In the genomic region with DNA sequence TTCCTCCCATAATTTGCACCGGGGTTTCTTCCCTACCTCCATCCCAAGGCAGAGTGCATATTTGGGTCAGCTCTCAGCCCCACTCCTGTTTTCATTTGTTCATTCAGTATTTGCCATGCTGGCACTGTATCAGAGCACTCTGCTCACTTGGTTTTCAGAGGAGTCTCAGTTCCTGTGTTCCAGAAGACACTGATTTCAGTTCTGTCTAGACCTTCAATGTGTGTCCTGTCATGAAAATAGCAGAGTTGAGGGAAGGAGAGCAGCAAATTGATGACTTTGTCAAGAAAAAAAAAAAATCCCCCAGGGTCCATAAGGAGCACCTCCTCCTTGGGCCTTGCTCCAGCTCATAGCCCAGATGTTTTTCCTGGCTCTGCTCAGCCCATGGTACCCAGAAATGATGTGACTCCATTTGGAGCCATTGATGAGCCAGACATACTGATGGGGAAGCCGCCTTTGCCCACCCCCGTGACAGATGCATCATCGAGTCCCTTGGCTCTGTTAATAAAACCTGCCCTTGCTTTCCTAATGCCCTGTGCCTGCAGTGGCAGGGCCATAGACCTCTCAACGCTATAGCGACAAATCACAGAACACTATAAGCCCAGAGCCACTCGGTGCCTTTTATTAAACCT, we compare ENCODE assay signal across 23 cellular contexts.
"Had no signal": no experiment of that assay in that cellular context is flagged by ENCODE, and none has a peak within 500 bp of the region (broad histone marks: within the 10 kb centered on the region; RNA-seq: fewer than 3 reads in every experiment).

No MANE protein-coding gene starts in this region.

- H3K79me2 ChIP-seq: parathyroid adenoma had no signal

- H3K4me3 ChIP-seq: dorsolateral prefrontal cortex, esophagus muscularis mucosa, lung, right lobe of liver, SJSA1, thoracic aorta, upper lobe of right lung had no signal

- H3K27ac Mint-ChIP-seq: activated CD4-positive, alpha-beta T cell treated with anti-CD3 and anti-CD28 coated beads, Interleukin-2, amount 10 ng/mL, durations not matched to agents 7 days and 5 days; activated CD8-positive, alpha-beta T cell treated with anti-CD3 and anti-CD28 coated beads, Interleukin-2, amount 10 ng/mL, durations not matched to agents 7 days and 5 days; activated naive CD4-positive, alpha-beta T cell treated with anti-CD3 and anti-CD28 coated beads, Interleukin-2, amount 50 U/mL, for 24 hours; activated T-helper 1 cell treated with anti-CD3 and anti-CD28 coated beads, Interleukin-12 subunit alpha, Interleukin-12 subunit beta, Interleukin-2, Interleukin-4 antibody, amounts not matched to agents 30 ng/mL and 10 ng/mL and 1 ng/mL, durations not matched to agents 14 hours and 24 hours and 36 hours; effector memory CD8-positive, alpha-beta T cell; naive thymus-derived CD8-positive, alpha-beta T cell had no signal

- H3K36me3 Mint-ChIP-seq: activated naive CD4-positive, alpha-beta T cell treated with anti-CD3 and anti-CD28 coated beads, Interleukin-2, amount 50 U/mL, for 24 hours; naive thymus-derived CD8-positive, alpha-beta T cell had no signal

- H3K9ac ChIP-seq: parathyroid adenoma had no signal

- DNase-seq: activated CD4-positive, alpha-beta T cell treated with anti-CD3 and anti-CD28 coated beads, Interleukin-2, amount 10 ng/mL, durations not matched to agents 7 days and 5 days; activated CD8-positive, alpha-beta T cell treated with anti-CD3 and anti-CD28 coated beads, Interleukin-2, amount 10 ng/mL, durations not matched to agents 7 days and 5 days; activated gamma-delta T cell treated with Interleukin-2 at 50 U/mL for 16 hours; anterior cingulate cortex; central memory CD4-positive, alpha-beta T cell; dorsolateral prefrontal cortex; effector memory CD8-positive, alpha-beta T cell; left colon; naive thymus-derived CD8-positive, alpha-beta T cell; right lobe of liver; stimulated activated CD4-positive, alpha-beta T cell treated with anti-CD3 and anti-CD28 coated beads, Interleukin-4, amount 100 ng/mL, for 24 hours; stimulated activated naive CD4-positive, alpha-beta T cell treated with Interleukin-2 at 50 U/mL for 16 hours; T-helper 9 cell; upper lobe of right lung had no signal

- H3K27ac ChIP-seq: brain microvascular endothelial cell, esophagus muscularis mucosa, neutrophil, parathyroid adenoma, right lobe of liver, SJSA1, thoracic aorta, upper lobe of right lung had no signal

- H3K4me1 ChIP-seq: esophagus muscularis mucosa, parathyroid adenoma, SJSA1, upper lobe of right lung had no signal

- H3K4me1 Mint-ChIP-seq: activated CD4-positive, alpha-beta T cell treated with anti-CD3 and anti-CD28 coated beads, Interleukin-2, amount 10 ng/mL, durations not matched to agents 7 days and 5 days; activated naive CD4-positive, alpha-beta T cell treated with anti-CD3 and anti-CD28 coated beads, Interleukin-2, amount 50 U/mL, for 24 hours; naive thymus-derived CD8-positive, alpha-beta T cell had no signal

- H3K27me3 ChIP-seq: brain microvascular endothelial cell, dorsolateral prefrontal cortex, esophagus muscularis mucosa, right lobe of liver, SJSA1 had no signal

- H3K36me3 ChIP-seq: brain microvascular endothelial cell, esophagus muscularis mucosa, neutrophil, right lobe of liver, SJSA1, thoracic aorta, upper lobe of right lung had no signal

- H2AFZ ChIP-seq: parathyroid adenoma had no signal

- H3K27me3 Mint-ChIP-seq: activated CD4-positive, alpha-beta T cell treated with anti-CD3 and anti-CD28 coated beads, Interleukin-2, amount 10 ng/mL, durations not matched to agents 7 days and 5 days had no signal

- H3K9me3 Mint-ChIP-seq: activated CD4-positive, alpha-beta T cell treated with anti-CD3 and anti-CD28 coated beads, Interleukin-2, amount 10 ng/mL, durations not matched to agents 7 days and 5 days; activated naive CD4-positive, alpha-beta T cell treated with anti-CD3 and anti-CD28 coated beads, Interleukin-2, amount 50 U/mL, for 24 hours; activated T-helper 1 cell treated with anti-CD3 and anti-CD28 coated beads, Interleukin-12 subunit alpha, Interleukin-12 subunit beta, Interleukin-2, Interleukin-4 antibody, amounts not matched to agents 30 ng/mL and 10 ng/mL and 1 ng/mL, durations not matched to agents 14 hours and 24 hours and 36 hours; effector memory CD8-positive, alpha-beta T cell; naive thymus-derived CD8-positive, alpha-beta T cell had no signal

- H3K9me3 ChIP-seq: esophagus muscularis mucosa, neutrophil, right lobe of liver, SJSA1, thoracic aorta, upper lobe of right lung had no signal

- H3K4me3 Mint-ChIP-seq: activated CD4-positive, alpha-beta T cell treated with anti-CD3 and anti-CD28 coated beads, Interleukin-2, amount 10 ng/mL, durations not matched to agents 7 days and 5 days; activated CD8-positive, alpha-beta T cell treated with anti-CD3 and anti-CD28 coated beads, Interleukin-2, amount 10 ng/mL, durations not matched to agents 7 days and 5 days; activated naive CD4-positive, alpha-beta T cell treated with anti-CD3 and anti-CD28 coated beads, Interleukin-2, amount 50 U/mL, for 24 hours; activated T-helper 1 cell treated with anti-CD3 and anti-CD28 coated beads, Interleukin-12 subunit alpha, Interleukin-12 subunit beta, Interleukin-2, Interleukin-4 antibody, amounts not matched to agents 30 ng/mL and 10 ng/mL and 1 ng/mL, durations not matched to agents 14 hours and 24 hours and 36 hours; effector memory CD8-positive, alpha-beta T cell; naive thymus-derived CD8-positive, alpha-beta T cell had no signal
